ENCODE assay signal across 8 cellular contexts in the genomic region with DNA sequence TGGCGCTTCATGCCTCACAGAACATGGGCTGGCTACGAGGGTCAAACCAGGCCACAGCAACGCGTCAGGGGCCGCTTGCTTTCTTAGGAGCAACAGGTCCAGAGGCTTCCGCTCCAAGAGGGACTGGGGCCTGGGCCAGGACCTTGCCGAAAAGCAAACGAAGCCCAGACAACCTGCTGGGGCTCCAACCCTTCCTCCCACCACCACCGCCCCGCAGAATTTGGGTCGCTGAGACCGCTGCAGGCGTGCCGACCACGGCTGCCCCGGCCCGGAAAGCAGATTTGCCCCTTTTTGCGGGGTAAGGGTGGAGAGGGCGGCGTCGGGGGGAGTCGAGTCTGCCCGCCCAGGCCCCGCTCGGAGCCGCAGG. TPM values are rescaled to one million over a fixed set of nuclear protein-coding genes. Genes with fewer than 3 reads are reported as not detected.
A peak's percentile ranks its signal among the peaks of the same experiment; 100 is the strongest.
DNase-seq lines count a peak whose midpoint lies in the region; ATAC-seq and TF ChIP-seq lines count a peak whose summit lies in the region.

No MANE protein-coding gene starts in this region.

- peak; percentile 10 for ATAC-seq in GM21619 (IDR thresholded peaks at IDR 0.05; ENCODE audit: unreplicated experiment)

- peak overlapping the region; percentile 60 for H2AFZ ChIP-seq in neural cell (ENCODE audit: low read depth, low read length)

- no peak for TF ChIP-seq RAD21 in neural cell (conservative IDR thresholded peaks at IDR 0.05)

- no peak overlapping the region for H3K27ac Mint-ChIP-seq in CD14-positive monocyte

- no peaks in the 10 kb centered on the region for H3K36me3 ChIP-seq in neural cell (ENCODE audit: insufficient read depth, low read length)

- no peaks in the 10 kb centered on the region for H3F3A ChIP-seq in neural cell (ENCODE audit: insufficient read depth, low read length, poor library complexity, severe bottlenecking)

- no peak for DNase-seq in CD14-positive monocyte (ENCODE audit: low spot score)
- DNase-seq in RPMI7951 (ENCODE audit: low read depth): peak; percentile 39
- peak; percentile 67 to 71 for DNase-seq in erythroblast (lab: John Stamatoyannopoulos, UW)
- no peak for DNase-seq in nucleus accumbens (lab: John Stamatoyannopoulos, UW)
- DNase-seq in midbrain (lab: John Stamatoyannopoulos, UW): no peak
- DNase-seq in cerebellar cortex (ENCODE audit: low spot score): no peak

- H3K27ac ChIP-seq in neural cell (ENCODE audit: low read length): peak overlapping the region; percentile 85

- peaks cover 29 to 42% (median 33%) of the 10 kb centered on the region in 3 donors for H3K27me3 Mint-ChIP-seq in CD14-positive monocyte (ENCODE audit: low read depth in 3 of 3)

- peaks cover 26% of the 10 kb centered on the region for H3K4me1 Mint-ChIP-seq in CD14-positive monocyte

- no peaks in the 10 kb centered on the region for H3K9me3 ChIP-seq in neural cell (ENCODE audit: low read length)

- peaks cover under 1% of the 10 kb centered on the region for H3K27me3 ChIP-seq in neural cell (ENCODE audit: insufficient read depth, low read depth, low read length)

- TF ChIP-seq POLR2A in erythroblast (IDR thresholded peaks at IDR 0.05; ENCODE audit: low read length): no peak

- no peak for TF ChIP-seq CTCF in CD14-positive monocyte (IDR thresholded peaks at IDR 0.05)
- TF ChIP-seq CTCF in neural cell (IDR thresholded peaks at IDR 0.05; ENCODE audit: poor library complexity, severe bottlenecking): no peak

- peak overlapping the region; percentile 80 to 99 for H3K4me3 Mint-ChIP-seq in CD14-positive monocyte

- no peak for TF ChIP-seq EP300 in neural cell (conservative IDR thresholded peaks at IDR 0.05; ENCODE audit: poor library complexity, severe bottlenecking)

- H3K9me3 Mint-ChIP-seq in CD14-positive monocyte: peaks cover 3 to 19% (median 14%) of the 10 kb centered on the region in 7 donors

- peaks cover 19% of the 10 kb centered on the region for H3K79me2 ChIP-seq in neural cell (replicated peaks; ENCODE audit: insufficient read depth, low read length)

- H3K36me3 Mint-ChIP-seq in CD14-positive monocyte: peaks cover 0 to 3% of the 10 kb centered on the region in 2 donors

- peak overlapping the region; percentile 87 for H3K9ac ChIP-seq in neural cell (ENCODE audit: low read length)

- intact Hi-C loops in CD14-positive monocyte (cut with micrococcal nuclease): loop anchor here in 1 of 2 donors (5.0 kb wide), 1 partner anchor 93 kb away; the partner anchor contains the start of gene RNF208

- H3K9me2 ChIP-seq in neural cell (ENCODE audit: insufficient read depth, low read length): no peaks in the 10 kb centered on the region

- H3K4me2 ChIP-seq in neural cell (ENCODE audit: low read length): peak overlapping the region; percentile 79

- H4K20me1 ChIP-seq in neural cell (ENCODE audit: insufficient read depth): no peaks in the 10 kb centered on the region

- H3K4me3 ChIP-seq in neural cell (ENCODE audit: low read length): peak overlapping the region; percentile 95

TF ChIP-seq in neural cell, 6 proteins besides CTCF, POLR2A, EP300 and RAD21:
- TF ChIP-seq MXI1 (conservative IDR thresholded peaks at IDR 0.05; ENCODE audit: poor library complexity, severe bottlenecking) (no peak), SMC3 (conservative IDR thresholded peaks at IDR 0.05; ENCODE audit: poor library complexity) (no peak), TAF1 (IDR thresholded peaks at IDR 0.05; ENCODE audit: low read depth) (no peak), EZH2 (IDR thresholded peaks at IDR 0.05; ENCODE audit: borderline replicate concordance, insufficient read depth, low read length, poor library complexity, severe bottlenecking) (no peak), POLR2AphosphoS5 (IDR thresholded peaks at IDR 0.05) (no peak)
- TF ChIP-seq, protein P1, sequence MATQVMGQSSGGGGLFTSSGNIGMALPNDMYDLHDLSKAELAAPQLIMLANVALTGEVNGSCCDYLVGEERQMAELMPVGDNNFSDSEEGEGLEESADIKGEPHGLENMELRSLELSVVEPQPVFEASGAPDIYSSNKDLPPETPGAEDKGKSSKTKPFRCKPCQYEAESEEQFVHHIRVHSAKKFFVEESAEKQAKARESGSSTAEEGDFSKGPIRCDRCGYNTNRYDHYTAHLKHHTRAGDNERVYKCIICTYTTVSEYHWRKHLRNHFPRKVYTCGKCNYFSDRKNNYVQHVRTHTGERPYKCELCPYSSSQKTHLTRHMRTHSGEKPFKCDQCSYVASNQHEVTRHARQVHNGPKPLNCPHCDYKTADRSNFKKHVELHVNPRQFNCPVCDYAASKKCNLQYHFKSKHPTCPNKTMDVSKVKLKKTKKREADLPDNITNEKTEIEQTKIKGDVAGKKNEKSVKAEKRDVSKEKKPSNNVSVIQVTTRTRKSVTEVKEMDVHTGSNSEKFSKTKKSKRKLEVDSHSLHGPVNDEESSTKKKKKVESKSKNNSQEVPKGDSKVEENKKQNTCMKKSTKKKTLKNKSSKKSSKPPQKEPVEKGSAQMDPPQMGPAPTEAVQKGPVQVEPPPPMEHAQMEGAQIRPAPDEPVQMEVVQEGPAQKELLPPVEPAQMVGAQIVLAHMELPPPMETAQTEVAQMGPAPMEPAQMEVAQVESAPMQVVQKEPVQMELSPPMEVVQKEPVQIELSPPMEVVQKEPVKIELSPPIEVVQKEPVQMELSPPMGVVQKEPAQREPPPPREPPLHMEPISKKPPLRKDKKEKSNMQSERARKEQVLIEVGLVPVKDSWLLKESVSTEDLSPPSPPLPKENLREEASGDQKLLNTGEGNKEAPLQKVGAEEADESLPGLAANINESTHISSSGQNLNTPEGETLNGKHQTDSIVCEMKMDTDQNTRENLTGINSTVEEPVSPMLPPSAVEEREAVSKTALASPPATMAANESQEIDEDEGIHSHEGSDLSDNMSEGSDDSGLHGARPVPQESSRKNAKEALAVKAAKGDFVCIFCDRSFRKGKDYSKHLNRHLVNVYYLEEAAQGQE (IDR thresholded peaks at IDR 0.05; ENCODE audit: borderline replicate concordance): no peak

RNA-seq across cellular contexts. Expression of gene GRIN1, which starts 9.9 kb away (rescaled TPM):
- polyA plus RNA-seq in CD14-positive monocyte (not detected), neural cell (0.58 and 0.68 TPM in 2 replicates)
- total RNA-seq in RPMI7951 (2014; rRNA removed; shearing (Covaris generic)): 0.20 TPM in 1 of 2 replicates, not detected in the other
- 1.9 and 2.8 TPM in 2 replicates for polyA minus RNA-seq in neural cell

RNA-seq across cellular contexts. Expression of gene DPP7, which starts 14.5 kb away (rescaled TPM):
- polyA plus RNA-seq in CD14-positive monocyte (100 to 1,000 TPM in 1 of 2 donors, 10 to 100 TPM in 1; 68.3 to 150 TPM), neural cell (23.3 and 43.3 TPM in 2 replicates)
- total RNA-seq in RPMI7951 (2014; rRNA removed; shearing (Covaris generic)): 30.8 and 37.5 TPM in 2 replicates
- polyA minus RNA-seq in neural cell: 6.1 and 6.7 TPM in 2 replicates

RNA-seq across cellular contexts. Expression of gene LRRC26, which starts 40.8 kb away (rescaled TPM):
- polyA plus RNA-seq in CD14-positive monocyte (not detected), neural cell (2.2 and 3.2 TPM in 2 replicates)
- not detected in 2 replicates for total RNA-seq in RPMI7951 (2014; rRNA removed; shearing (Covaris generic))
- polyA minus RNA-seq in neural cell: 3.7 and 3.9 TPM in 2 replicates

RNA-seq across cellular contexts. Expression of gene MAN1B1, which starts 42.3 kb away (rescaled TPM):
- polyA plus RNA-seq in CD14-positive monocyte (10 to 100 TPM; 29.3 to 38.2 TPM), neural cell (72.0 and 90.9 TPM in 2 replicates)
- total RNA-seq in RPMI7951 (2014; rRNA removed; shearing (Covaris generic)): 39.2 and 56.9 TPM in 2 replicates
- polyA minus RNA-seq in neural cell: 55.3 and 56.7 TPM in 2 replicates

RNA-seq across cellular contexts. Expression of gene TMEM210, which starts 42.8 kb away (rescaled TPM):
- polyA plus RNA-seq in CD14-positive monocyte (not detected), neural cell (not detected in 2 replicates)
- not detected in 2 replicates for total RNA-seq in RPMI7951 (2014; rRNA removed; shearing (Covaris generic))
- not detected in 2 replicates for polyA minus RNA-seq in neural cell

Comparison
In these comparisons a context has a peak if more than half of its experiments do, and no peak if none do; other contexts are left out.
1. DNase-seq: peak in RPMI7951 (single experiment) and erythroblast (2 of 2); none in CD14-positive monocyte (single experiment), nucleus accumbens (0 of 56), midbrain (single experiment) and cerebellar cortex (single experiment).